In the genomic region with DNA sequence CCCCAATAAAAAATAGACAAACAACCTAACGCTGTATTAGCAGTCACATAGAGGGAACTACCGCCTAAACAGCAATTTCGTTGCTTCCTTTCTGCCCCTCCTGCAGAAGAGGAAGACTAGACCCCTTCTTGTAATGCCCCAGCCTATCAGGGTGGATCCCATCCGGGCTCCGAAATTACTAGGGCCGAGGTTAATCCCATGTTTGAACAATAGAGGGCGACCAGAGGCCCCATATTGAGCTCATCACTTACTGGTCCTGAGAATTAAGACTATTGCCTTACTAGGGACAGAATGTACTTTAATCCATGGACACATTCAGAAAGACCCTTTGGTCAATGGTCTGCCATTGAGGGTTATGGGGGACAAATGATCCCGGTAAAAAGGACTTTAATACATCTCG, we compare ENCODE assay signal across 9 cellular contexts. TPM values are rescaled to one million over a fixed set of nuclear protein-coding genes. Genes with fewer than 3 reads are reported as not detected.
DNase-seq lines count a peak whose midpoint lies in the region; ATAC-seq, FAIRE-seq and TF ChIP-seq lines count a peak whose summit lies in the region.
"Had no signal": no experiment of that assay in that cellular context is flagged by ENCODE, and none has a peak within 500 bp of the region (broad histone marks: within the 10 kb centered on the region; RNA-seq: fewer than 3 reads in every experiment).

No MANE protein-coding gene starts in this region.

- FAIRE-seq in HepG2 (lab: Jason Lieb, UNC): peak; percentile 15

- TF ChIP-seq POLR2A in HepG2 (IDR thresholded peaks at IDR 0.05; ENCODE audit: insufficient read depth in 1 of 2, low read depth in 2 of 2, low read length in 2 of 2): no peak

- H3K9me2 ChIP-seq in MM.1S (replicated peaks; ENCODE audit: insufficient read depth, low read length): no peaks in the 10 kb centered on the region

- ATAC-seq in GM18502 (IDR thresholded peaks at IDR 0.05; ENCODE audit: poor library complexity, unreplicated experiment) (peak; percentile 79), HepG2 (peak; percentile 65; the same call in 2 of the 3 replicates)

- H4K20me1 ChIP-seq in MM.1S (ENCODE audit: insufficient read depth, low read length): no peaks in the 10 kb centered on the region
- no peaks in the 10 kb centered on the region for H4K20me1 ChIP-seq in HepG2 (ENCODE audit: insufficient read depth, low read length)

- H3K9me3 ChIP-seq in MM.1S (replicated peaks; ENCODE audit: insufficient read depth, low read length) (no peaks in the 10 kb centered on the region), HepG2 (ENCODE audit: low read length) (no peaks in the 10 kb centered on the region)

- H3K4me2 ChIP-seq in MM.1S (ENCODE audit: low read depth, low read length) (no peak overlapping the region), HepG2 (ENCODE audit: low read depth, low read length) (no peak overlapping the region)

- 28% methylated on average over 5 of the region's 9 CpGs for WGBS in HepG2 (ENCODE audit: low lambda C conversion rate)

- no peaks in the 10 kb centered on the region for H3K27me3 ChIP-seq in MM.1S (replicated peaks; ENCODE audit: insufficient read depth, low read length)
- H3K27me3 ChIP-seq in HepG2 (ENCODE audit: control insufficient read depth in 1 of 2, insufficient read depth in 2 of 2, low read length in 2 of 2): no peaks in the 10 kb centered on the region

- H3K4me1 ChIP-seq in MM.1S (ENCODE audit: low read length) (no peaks in the 10 kb centered on the region), HepG2 (ENCODE audit: insufficient read depth, low read length) (no peaks in the 10 kb centered on the region)

- TF ChIP-seq CTCF in MM.1S (IDR thresholded peaks at IDR 0.05; ENCODE audit: low read length) (peak; percentile 57), HepG2 (CRISPR knock-in tag; IDR thresholded peaks at IDR 0.05) (peak; percentile 57)

- H3K36me3 ChIP-seq in MM.1S (replicated peaks; ENCODE audit: insufficient read depth, low read length): no peaks in the 10 kb centered on the region
- H3K36me3 ChIP-seq in HepG2 (replicated peaks in 1 of 2; ENCODE audit: control insufficient read depth in 1 of 2, insufficient read depth in 2 of 2, low read length in 2 of 2): no peaks in the 10 kb centered on the region

- no peaks in the 10 kb centered on the region for H3F3A ChIP-seq in MM.1S (ENCODE audit: insufficient read depth, low read length)

- TF ChIP-seq EP300 in HepG2 (IDR thresholded peaks at IDR 0.05; ENCODE audit: low read depth in 2 of 2, low read length in 2 of 2) (no peak), HepG2 (CRISPR knock-in tag; IDR thresholded peaks at IDR 0.05; ENCODE audit: borderline replicate concordance) (no peak)

- no TSS peak for BruUV-seq in HepG2 (replicated peaks; lab: Mats Ljungman, UMichigan)

- H3K27ac ChIP-seq in MM.1S (ENCODE audit: low read length) (no peak overlapping the region), HepG2 (ENCODE audit: extremely low read length, insufficient read depth, low read length) (no peak overlapping the region)

- no peak for TF ChIP-seq RAD21 in HepG2 (CRISPR knock-in tag; IDR thresholded peaks at IDR 0.05)

- no peaks in the 10 kb centered on the region for H3K79me2 ChIP-seq in MM.1S (ENCODE audit: low read length)
- no peaks in the 10 kb centered on the region for H3K79me2 ChIP-seq in HepG2 (ENCODE audit: insufficient read depth, low read length)

- in situ Hi-C loops in HepG2 (cut with HindIII; ENCODE audit: extremely low pct_ligation_motif_present, low pct_unique_long_range_greater_than_20kb): loop anchor here (5.0 kb wide), 1 partner anchor 409 kb away; no protein-coding TSS in a partner anchor

- H3K9ac ChIP-seq in MM.1S (ENCODE audit: low read length) (no peak overlapping the region), HepG2 (ENCODE audit: insufficient read depth, low read depth, low read length) (no peak overlapping the region)

- H3K4me3 ChIP-seq in MM.1S (ENCODE audit: low read length) (no peak overlapping the region), HepG2 (replicated peaks in 1 of 3; ENCODE audit: insufficient read depth in 1 of 3, low read depth in 2 of 3, low read length in 3 of 3) (no peak overlapping the region)

- DNase-seq in AG08395 (ENCODE audit: low spot score): peak; percentile 84
- DNase-seq in MM.1S: peak; percentile 42
- peak in 3 of 4 experiments; percentile 1 to 16 (median 3) for DNase-seq in activated CD4-positive, CD25-positive, alpha-beta regulatory T cell (lab: John Stamatoyannopoulos, UW)
- DNase-seq in cerebellar cortex (ENCODE audit: low spot score): peak; percentile 49
- peak; percentile 6 for DNase-seq in HepG2 (ENCODE audit: low spot score)
- peak; percentile 51 for DNase-seq in stimulated activated CD8-positive, alpha-beta memory T cell treated with anti-CD3 and anti-CD28 coated beads, Interleukin-4, amount 100 ng/mL, for 48 hours
- DNase-seq in SHP77 treated with DMSO at 0.1 percent for 48 hours (lab: John Stamatoyannopoulos, UW): no peak

- POLR2A ChIA-PET in HepG2 (lab: Yijun Ruan, JAX): interaction anchor here (0.7 kb wide), 1 partner anchor 411 kb away, joined by 3 read pairs; no protein-coding TSS in a partner anchor

- no peak overlapping the region for H2AFZ ChIP-seq in MM.1S (ENCODE audit: low read length)
- H2AFZ ChIP-seq in HepG2 (ENCODE audit: low read length): no peak overlapping the region

- CTCF ChIA-PET in HepG2 (lab: Yijun Ruan, JAX; ENCODE audit: low intra/inter-chr PET ratio, low total read pairs): interaction anchor here (1.1 to 1.8 kb wide), 2 partner anchors 411 to 429 kb away, joined by 3 to 6 read pairs; no protein-coding TSS in a partner anchor

- intact Hi-C loops in HepG2 (cut with micrococcal nuclease; ENCODE audit: unreplicated experiment): loop anchor here (10.0 kb wide), 1 partner anchor 412 kb away; no protein-coding TSS in a partner anchor

TF ChIP-seq in HepG2, 621 proteins besides CTCF, POLR2A, EP300 and RAD21:
- peak; percentile 53 for TF ChIP-seq STAG1 (CRISPR knock-in tag; IDR thresholded peaks at IDR 0.05)
- no peak for TF ChIP-seq ZNF749 (CRISPR knock-in tag; IDR thresholded peaks at IDR 0.05; ENCODE audit: borderline replicate concordance)

RNA-seq across cellular contexts. Expression of gene ZNF630, which starts 11.8 kb away (rescaled TPM):
- total RNA-seq in HepG2 (2016; rRNA removed; fragmentation: Illumina TruSeq; extraction: Trizol): not detected in 2 replicates
- total RNA-seq in HepG2 (2016; cell fraction: cytosol; rRNA removed; fragmentation: Illumina TruSeq; extraction: Trizol; ENCODE audit: low read depth): not detected in 2 replicates
- total RNA-seq in HepG2 (2016; cell fraction: insoluble cytoplasmic fraction; rRNA removed; fragmentation: Illumina TruSeq; extraction: Trizol): not detected in 2 replicates
- total RNA-seq in HepG2 (2016; cell fraction: membrane; rRNA removed; fragmentation: Illumina TruSeq; extraction: Trizol): not detected in 2 replicates
- not detected in 2 replicates for total RNA-seq in HepG2 (2016; cell fraction: nucleus; rRNA removed; fragmentation: Illumina TruSeq; extraction: Trizol)
- not detected in 2 replicates for polyA plus RNA-seq in HepG2 (2011; rRNA removed)
- not detected in 2 replicates for polyA plus RNA-seq in HepG2 (2011; cell fraction: cytosol; rRNA removed)
- not detected in 2 replicates for polyA plus RNA-seq in HepG2 (2011; cell fraction: nucleus; rRNA removed)
- polyA plus RNA-seq in HepG2 (2012): not detected in 2 replicates
- not detected in 2 replicates for polyA plus RNA-seq in HepG2 (2016; cell fraction: cytosol; fragmentation: Illumina TruSeq; extraction: Trizol; ENCODE audit: low read depth)
- polyA plus RNA-seq in HepG2 (2016; cell fraction: insoluble cytoplasmic fraction; fragmentation: Illumina TruSeq; extraction: Trizol; ENCODE audit: low read depth): not detected in 2 replicates
- not detected in 2 replicates for polyA plus RNA-seq in HepG2 (2016; cell fraction: membrane; fragmentation: Illumina TruSeq; extraction: Trizol; ENCODE audit: low read depth)
- polyA plus RNA-seq in HepG2 (2016; cell fraction: nucleus; fragmentation: Illumina TruSeq; extraction: Trizol; ENCODE audit: insufficient read depth, low read depth): not detected in 2 replicates
- not detected in 2 replicates for polyA minus RNA-seq in HepG2 (2011; rRNA and poly(A)+ RNA removed; ENCODE audit: low replicate concordance)
- not detected in 2 replicates for polyA minus RNA-seq in HepG2 (2011; cell fraction: cytosol; rRNA and poly(A)+ RNA removed)
- polyA minus RNA-seq in HepG2 (2011; cell fraction: nucleus; rRNA and poly(A)+ RNA removed): not detected in 2 replicates

RNA-seq across cellular contexts. Expression of gene SPACA5B, which starts 47.2 kb away (rescaled TPM):
- not detected in 2 replicates for total RNA-seq in HepG2 (2016; rRNA removed; fragmentation: Illumina TruSeq; extraction: Trizol)
- total RNA-seq in HepG2 (2016; cell fraction: cytosol; rRNA removed; fragmentation: Illumina TruSeq; extraction: Trizol; ENCODE audit: low read depth): not detected in 2 replicates
- not detected in 2 replicates for total RNA-seq in HepG2 (2016; cell fraction: insoluble cytoplasmic fraction; rRNA removed; fragmentation: Illumina TruSeq; extraction: Trizol)
- total RNA-seq in HepG2 (2016; cell fraction: membrane; rRNA removed; fragmentation: Illumina TruSeq; extraction: Trizol): not detected in 2 replicates
- not detected in 2 replicates for total RNA-seq in HepG2 (2016; cell fraction: nucleus; rRNA removed; fragmentation: Illumina TruSeq; extraction: Trizol)
- not detected in 2 replicates for polyA plus RNA-seq in HepG2 (2011; rRNA removed)
- not detected in 2 replicates for polyA plus RNA-seq in HepG2 (2011; cell fraction: cytosol; rRNA removed)
- not detected in 2 replicates for polyA plus RNA-seq in HepG2 (2011; cell fraction: nucleus; rRNA removed)
- polyA plus RNA-seq in HepG2 (2012): not detected in 2 replicates
- not detected in 2 replicates for polyA plus RNA-seq in HepG2 (2016; cell fraction: cytosol; fragmentation: Illumina TruSeq; extraction: Trizol; ENCODE audit: low read depth)
- not detected in 2 replicates for polyA plus RNA-seq in HepG2 (2016; cell fraction: insoluble cytoplasmic fraction; fragmentation: Illumina TruSeq; extraction: Trizol; ENCODE audit: low read depth)
- polyA plus RNA-seq in HepG2 (2016; cell fraction: membrane; fragmentation: Illumina TruSeq; extraction: Trizol; ENCODE audit: low read depth): not detected in 2 replicates
- not detected in 2 replicates for polyA plus RNA-seq in HepG2 (2016; cell fraction: nucleus; fragmentation: Illumina TruSeq; extraction: Trizol; ENCODE audit: insufficient read depth, low read depth)
- not detected in 2 replicates for polyA minus RNA-seq in HepG2 (2011; rRNA and poly(A)+ RNA removed; ENCODE audit: low replicate concordance)
- polyA minus RNA-seq in HepG2 (2011; cell fraction: cytosol; rRNA and poly(A)+ RNA removed): not detected in 2 replicates
- not detected in 2 replicates for polyA minus RNA-seq in HepG2 (2011; cell fraction: nucleus; rRNA and poly(A)+ RNA removed)
- total RNA-seq: mononuclear cell had no signal
